ENCODE assay signal across 1 cellular context in genomic region chr11:69135420-69136363, GRCh38.
TF ChIP-seq lines count a peak whose summit lies in the region.

No MANE protein-coding gene starts in this region.

TF ChIP-seq in WTC11, 78 proteins besides CTCF, POLR2A, EP300 and RAD21 (continued from another document):
- TF ChIP-seq, protein P1, sequence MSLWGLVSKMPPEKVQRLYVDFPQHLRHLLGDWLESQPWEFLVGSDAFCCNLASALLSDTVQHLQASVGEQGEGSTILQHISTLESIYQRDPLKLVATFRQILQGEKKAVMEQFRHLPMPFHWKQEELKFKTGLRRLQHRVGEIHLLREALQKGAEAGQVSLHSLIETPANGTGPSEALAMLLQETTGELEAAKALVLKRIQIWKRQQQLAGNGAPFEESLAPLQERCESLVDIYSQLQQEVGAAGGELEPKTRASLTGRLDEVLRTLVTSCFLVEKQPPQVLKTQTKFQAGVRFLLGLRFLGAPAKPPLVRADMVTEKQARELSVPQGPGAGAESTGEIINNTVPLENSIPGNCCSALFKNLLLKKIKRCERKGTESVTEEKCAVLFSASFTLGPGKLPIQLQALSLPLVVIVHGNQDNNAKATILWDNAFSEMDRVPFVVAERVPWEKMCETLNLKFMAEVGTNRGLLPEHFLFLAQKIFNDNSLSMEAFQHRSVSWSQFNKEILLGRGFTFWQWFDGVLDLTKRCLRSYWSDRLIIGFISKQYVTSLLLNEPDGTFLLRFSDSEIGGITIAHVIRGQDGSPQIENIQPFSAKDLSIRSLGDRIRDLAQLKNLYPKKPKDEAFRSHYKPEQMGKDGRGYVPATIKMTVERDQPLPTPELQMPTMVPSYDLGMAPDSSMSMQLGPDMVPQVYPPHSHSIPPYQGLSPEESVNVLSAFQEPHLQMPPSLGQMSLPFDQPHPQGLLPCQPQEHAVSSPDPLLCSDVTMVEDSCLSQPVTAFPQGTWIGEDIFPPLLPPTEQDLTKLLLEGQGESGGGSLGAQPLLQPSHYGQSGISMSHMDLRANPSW (CRISPR knock-in tag; conservative IDR thresholded peaks at IDR 0.05; ENCODE audit: low read depth) = no peak
- no peak for TF ChIP-seq NR2C2 (CRISPR knock-in tag; IDR thresholded peaks at IDR 0.05)
- TF ChIP-seq, protein P2, sequence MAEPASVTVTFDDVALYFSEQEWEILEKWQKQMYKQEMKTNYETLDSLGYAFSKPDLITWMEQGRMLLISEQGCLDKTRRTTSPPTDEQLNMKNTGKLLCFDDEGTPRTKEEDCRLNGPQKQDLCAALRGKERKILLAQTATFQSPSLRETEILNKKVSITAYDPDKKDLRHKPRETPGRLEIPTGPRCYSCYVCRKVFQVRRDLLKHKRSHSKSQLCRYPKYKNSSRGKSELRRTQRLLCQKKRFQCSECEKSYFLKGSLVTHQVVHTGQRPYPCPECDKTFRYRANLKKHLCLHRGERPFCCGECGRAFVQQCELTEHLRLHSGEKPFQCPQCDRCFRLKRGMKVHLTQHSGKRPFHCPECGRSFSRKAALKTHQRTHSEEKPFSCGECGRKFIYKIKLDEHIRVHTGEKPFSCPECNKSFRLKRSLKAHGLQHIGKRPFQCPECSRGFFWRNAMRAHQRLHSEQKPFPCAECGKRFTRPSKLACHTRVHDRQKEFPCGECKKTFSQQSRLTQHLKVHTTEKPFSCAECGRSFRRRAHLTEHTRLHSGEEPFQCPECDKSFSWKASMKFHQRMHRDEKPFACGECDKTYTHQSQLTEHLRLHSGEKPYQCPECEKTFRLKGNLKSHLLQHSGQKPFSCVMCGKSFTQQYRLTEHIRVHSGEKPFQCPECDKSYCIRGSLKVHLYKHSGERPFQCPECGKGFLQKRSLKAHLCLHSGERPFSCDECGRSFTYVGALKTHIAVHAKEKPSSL (CRISPR knock-in tag; conservative IDR thresholded peaks at IDR 0.05) = no peak
